ENCODE assay signal across 8 cellular contexts in the genomic region with DNA sequence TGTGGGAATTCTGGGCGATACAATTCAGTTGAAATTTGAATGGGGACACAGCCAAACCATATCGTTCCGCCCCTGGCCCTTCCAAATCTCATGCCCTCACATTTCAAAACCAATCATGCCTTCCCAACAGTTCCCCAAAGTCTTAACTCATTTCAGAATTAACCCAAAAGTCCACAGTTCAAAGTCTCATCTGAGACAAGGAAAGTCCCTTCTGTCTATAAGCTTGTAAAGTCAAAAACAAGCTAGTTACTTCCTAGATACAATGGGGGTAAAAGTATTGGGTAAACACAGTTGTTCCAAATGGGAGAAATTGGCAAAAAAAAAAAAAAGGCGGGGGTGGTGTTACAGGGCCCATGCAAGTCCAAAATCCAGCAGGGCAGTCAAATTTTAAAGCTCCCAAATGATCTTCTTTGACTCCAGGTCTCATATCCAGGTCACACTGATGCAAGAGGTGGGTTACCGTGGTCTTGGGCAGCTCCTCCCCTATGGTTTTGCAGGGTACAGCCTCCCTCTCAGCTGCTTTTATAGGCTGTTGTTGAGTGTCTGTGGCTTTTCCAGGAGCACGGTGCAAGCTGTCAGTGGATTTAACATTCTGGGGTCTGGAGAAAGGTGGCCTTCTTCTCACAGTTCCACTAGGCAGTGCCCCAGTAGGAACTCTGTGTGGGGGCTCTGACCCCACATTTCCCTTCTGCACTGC.
DNase-seq lines count a peak whose midpoint lies in the region; ATAC-seq and TF ChIP-seq lines count a peak whose summit lies in the region.
"Not testable (repeated sequence)": the region's sequence is repeated elsewhere in the genome, so short reads cannot be mapped to it uniquely, and the experiment has no call there.

No MANE protein-coding gene starts in this region.

- not testable (repeated sequence) for H3K36me3 ChIP-seq in Caco-2 (ENCODE audit: control insufficient read depth, insufficient read depth, low read length); Loucy (ENCODE audit: insufficient read depth, low read length)

- intact Hi-C loops in Caco-2 (cut with micrococcal nuclease; ENCODE audit: unreplicated experiment); left colon (cut with DNase I, micrococcal nuclease): not testable (repeated sequence)

- not testable (repeated sequence) for H2AFZ ChIP-seq in Loucy (ENCODE audit: low read length)

- not testable (repeated sequence) for H3K4me3 Mint-ChIP-seq in Caco-2 (ENCODE audit: unreplicated experiment); T-helper 17 cell; naive B cell
- H3K4me3 Mint-ChIP-seq in activated T-cell treated with anti-CD3 and anti-CD28 coated beads, Interleukin-2, amount 50 U/mL, for 4 hours = peak overlapping the region; percentile 50
- peak overlapping the region; percentile 5 for H3K4me3 Mint-ChIP-seq in activated naive CD8-positive, alpha-beta T cell treated with anti-CD3 and anti-CD28 coated beads, Interleukin-2, amount 50 U/mL, for 24 hours
- H3K4me3 Mint-ChIP-seq in stimulated activated memory B cell treated with anti-CD40 and anti-IgM and Interleukin-4, amounts not matched to agents 10 μg/mL and 1 μg/mL and 100 μg/mL, for 72 hours = peak overlapping the region; percentile 24

- peak overlapping the region; percentile 67 for H3K27ac Mint-ChIP-seq in Caco-2 (ENCODE audit: unreplicated experiment)
- peak overlapping the region; percentile 88 for H3K27ac Mint-ChIP-seq in T-helper 17 cell
- peak overlapping the region; percentile 54 for H3K27ac Mint-ChIP-seq in activated naive CD8-positive, alpha-beta T cell treated with anti-CD3 and anti-CD28 coated beads, Interleukin-2, amount 50 U/mL, for 24 hours
- H3K27ac Mint-ChIP-seq in naive B cell = peak overlapping the region in 4 of 6 donors; percentile 2 to 67 (median 10)
- peak overlapping the region; percentile 68 for H3K27ac Mint-ChIP-seq in stimulated activated memory B cell treated with anti-CD40 and anti-IgM and Interleukin-4, amounts not matched to agents 10 μg/mL and 1 μg/mL and 100 μg/mL, for 72 hours

- BruUV-seq in Caco-2 (replicated peaks; lab: Mats Ljungman, UMichigan) = not testable (repeated sequence)

- not testable (repeated sequence) for DNase-seq in Caco-2; T-helper 17 cell; activated T-cell treated with anti-CD3 and anti-CD28 coated beads, Interleukin-2, amount 50 U/mL, for 4 hours; activated naive CD8-positive, alpha-beta T cell treated with anti-CD3 and anti-CD28 coated beads, Interleukin-2, amount 50 U/mL, for 24 hours; left colon; naive B cell

- H3K9me3 Mint-ChIP-seq in Caco-2 (ENCODE audit: unreplicated experiment); activated T-cell treated with anti-CD3 and anti-CD28 coated beads, Interleukin-2, amount 50 U/mL, for 4 hours; activated naive CD8-positive, alpha-beta T cell treated with anti-CD3 and anti-CD28 coated beads, Interleukin-2, amount 50 U/mL, for 24 hours; stimulated activated memory B cell treated with anti-CD40 and anti-IgM and Interleukin-4, amounts not matched to agents 10 μg/mL and 1 μg/mL and 100 μg/mL, for 72 hours: not testable (repeated sequence)
- peaks cover 5 to 13% (median 5%) of the 10 kb centered on the region in 7 donors for H3K9me3 Mint-ChIP-seq in naive B cell

- H3K9me3 ChIP-seq in Caco-2; Loucy (ENCODE audit: insufficient read depth, low read depth, low read length); T-helper 17 cell (ENCODE audit: control insufficient read depth, low read length, poor library complexity, severe bottlenecking): not testable (repeated sequence)

- H3K4me1 ChIP-seq in Caco-2 (peaks cover 33% of the 10 kb centered on the region), Loucy (ENCODE audit: insufficient read depth, low read length, poor library complexity, severe bottlenecking) (peaks cover 63% of the 10 kb centered on the region)

- CTCF ChIA-PET in Caco-2 (lab: Charles Lee) = interaction anchor here (0.7 kb wide), 1 partner anchor 122 kb away, joined by 3 read pairs; no protein-coding TSS in a partner anchor

- not testable (repeated sequence) for H3K9me2 ChIP-seq in Loucy (replicated peaks; ENCODE audit: low read depth, low read length)

- POLR2A ChIA-PET in Caco-2 (lab: Charles Lee) = interaction anchor here (0.7 kb wide), 1 partner anchor 40 kb away, joined by 9 read pairs; no protein-coding TSS in a partner anchor

- H3K4me1 Mint-ChIP-seq in Caco-2 (ENCODE audit: low read depth, unreplicated experiment) (peaks cover 38% of the 10 kb centered on the region), T-helper 17 cell (peaks cover 34% of the 10 kb centered on the region), naive B cell (peaks cover 5 to 24% (median 8%) of the 10 kb centered on the region in 3 donors)
- H3K4me1 Mint-ChIP-seq in activated T-cell treated with anti-CD3 and anti-CD28 coated beads, Interleukin-2, amount 50 U/mL, for 4 hours (ENCODE audit: low read depth) = peaks cover 61% of the 10 kb centered on the region
- H3K4me1 Mint-ChIP-seq in activated naive CD8-positive, alpha-beta T cell treated with anti-CD3 and anti-CD28 coated beads, Interleukin-2, amount 50 U/mL, for 24 hours = peaks cover 45% of the 10 kb centered on the region
- H3K4me1 Mint-ChIP-seq in stimulated activated memory B cell treated with anti-CD40 and anti-IgM and Interleukin-4, amounts not matched to agents 10 μg/mL and 1 μg/mL and 100 μg/mL, for 72 hours = peaks cover 44% of the 10 kb centered on the region

- H3K4me2 ChIP-seq in Loucy (ENCODE audit: low read depth, low read length, poor library complexity, severe bottlenecking) = peak overlapping the region; percentile 50

- TF ChIP-seq CTCF in Caco-2 (IDR thresholded peaks at IDR 0.05; ENCODE audit: insufficient read depth in 1 of 2, low read depth in 1 of 2, low read length in 1 of 2, severe bottlenecking in 1 of 2, unreplicated experiment in 1 of 2); Loucy (conservative IDR thresholded peaks at IDR 0.05; ENCODE audit: low read length): not testable (repeated sequence)

- H3K4me3 ChIP-seq in Caco-2 (ENCODE audit: low read depth, low read length); Loucy (ENCODE audit: low read length, poor library complexity, severe bottlenecking): not testable (repeated sequence)

- H3K9ac ChIP-seq in Loucy (ENCODE audit: low read depth, low read length, poor library complexity, severe bottlenecking) = not testable (repeated sequence)

- H3F3A ChIP-seq in Loucy (ENCODE audit: low read depth) = not testable (repeated sequence)

- not testable (repeated sequence) for H3K36me3 Mint-ChIP-seq in Caco-2 (ENCODE audit: insufficient read depth, unreplicated experiment); T-helper 17 cell (ENCODE audit: low read depth); activated T-cell treated with anti-CD3 and anti-CD28 coated beads, Interleukin-2, amount 50 U/mL, for 4 hours (ENCODE audit: insufficient read depth); activated naive CD8-positive, alpha-beta T cell treated with anti-CD3 and anti-CD28 coated beads, Interleukin-2, amount 50 U/mL, for 24 hours (ENCODE audit: low read depth); stimulated activated memory B cell treated with anti-CD40 and anti-IgM and Interleukin-4, amounts not matched to agents 10 μg/mL and 1 μg/mL and 100 μg/mL, for 72 hours
- H3K36me3 Mint-ChIP-seq in naive B cell = peaks cover 5 to 11% of the 10 kb centered on the region in 2 donors

- not testable (repeated sequence) for H3K79me2 ChIP-seq in Loucy (ENCODE audit: insufficient read depth, low read length)

- not testable (repeated sequence) for H3K27me3 ChIP-seq in Caco-2 (replicated peaks; ENCODE audit: control insufficient read depth, insufficient read depth, low read length); Loucy (ENCODE audit: insufficient read depth, low read length, poor library complexity, severe bottlenecking)

- not testable (repeated sequence) for H4K20me1 ChIP-seq in Loucy (ENCODE audit: insufficient read depth, low read length, poor library complexity, severe bottlenecking)

- not testable (repeated sequence) for H3K27me3 Mint-ChIP-seq in Caco-2 (ENCODE audit: insufficient read depth, unreplicated experiment); T-helper 17 cell; activated T-cell treated with anti-CD3 and anti-CD28 coated beads, Interleukin-2, amount 50 U/mL, for 4 hours (ENCODE audit: low read depth); activated naive CD8-positive, alpha-beta T cell treated with anti-CD3 and anti-CD28 coated beads, Interleukin-2, amount 50 U/mL, for 24 hours; naive B cell; stimulated activated memory B cell treated with anti-CD40 and anti-IgM and Interleukin-4, amounts not matched to agents 10 μg/mL and 1 μg/mL and 100 μg/mL, for 72 hours

- peak; percentile 48 for ATAC-seq in T-helper 17 cell
- not testable (repeated sequence) for ATAC-seq in activated T-cell treated with anti-CD3 and anti-CD28 coated beads, Interleukin-2, amount 50 U/mL, for 4 hours; activated naive CD8-positive, alpha-beta T cell treated with anti-CD3 and anti-CD28 coated beads, Interleukin-2, amount 50 U/mL, for 24 hours; naive B cell (ENCODE audit: low read depth in 2 of 2); stimulated activated memory B cell treated with anti-CD40 and anti-IgM and Interleukin-4, amounts not matched to agents 10 μg/mL and 1 μg/mL and 100 μg/mL, for 72 hours
- ATAC-seq in left colon = peak; percentile 57

Comparison
In these comparisons a context has a peak if more than half of its experiments do, and no peak if none do; other contexts are left out.
1. H3K27ac Mint-ChIP-seq: peak in every context shown above with its lines; median percentile 88 in T-helper 17 cell; 68 in stimulated activated memory B cell treated with anti-CD40 and anti-IgM and Interleukin-4, amounts not matched to agents 10 μg/mL and 1 μg/mL and 100 μg/mL, for 72 hours; 67 in Caco-2; 54 in activated naive CD8-positive, alpha-beta T cell treated with anti-CD3 and anti-CD28 coated beads, Interleukin-2, amount 50 U/mL, for 24 hours; 10 in naive B cell.